In genomic region chr5:59600153-59600552, GRCh38 we compare ENCODE assay signal across 16 cellular contexts.
"Had no signal": no experiment of that assay in that cellular context is flagged by ENCODE, and none has a peak within 500 bp of the region (broad histone marks: within the 10 kb centered on the region; RNA-seq: fewer than 3 reads in every experiment).

No MANE protein-coding gene starts in this region.

- ATAC-seq: foreskin keratinocyte, heart right ventricle, left cardiac atrium, left lung, left ventricle myocardium superior, lower lobe of right lung, mucosa of descending colon had no signal

- H3K27me3 Mint-ChIP-seq: naive B cell had no signal

- H3K27me3 ChIP-seq: dorsolateral prefrontal cortex, esophagus muscularis mucosa, foreskin keratinocyte, heart right ventricle, left lung had no signal

- DNase-seq: dermis blood vessel endothelial cell; effector CD4-positive, alpha-beta T cell; effector memory CD4-positive, alpha-beta T cell; foreskin keratinocyte; glutamatergic neuron; heart right ventricle; left cardiac atrium; left lung; left ventricle myocardium superior; lower lobe of right lung; mucosa of descending colon; naive B cell had no signal

- H3K4me3 ChIP-seq: coronary artery, esophagus muscularis mucosa, heart right ventricle, left lung, lower lobe of right lung, mucosa of descending colon had no signal

- H3K27ac Mint-ChIP-seq: mesothelial cell of epicardium had no signal

- H3K4me3 Mint-ChIP-seq: mesothelial cell of epicardium had no signal

- H3K36me3 Mint-ChIP-seq: naive B cell had no signal

- H3K36me3 ChIP-seq: esophagus muscularis mucosa, heart right ventricle, left lung, lower lobe of right lung had no signal

- H3K27ac ChIP-seq: coronary artery, esophagus muscularis mucosa, foreskin keratinocyte, heart right ventricle, left lung, lower lobe of right lung had no signal

- H3K9me3 ChIP-seq: esophagus muscularis mucosa, heart right ventricle, left lung, lower lobe of right lung, mucosa of descending colon had no signal
